In the genomic region with DNA sequence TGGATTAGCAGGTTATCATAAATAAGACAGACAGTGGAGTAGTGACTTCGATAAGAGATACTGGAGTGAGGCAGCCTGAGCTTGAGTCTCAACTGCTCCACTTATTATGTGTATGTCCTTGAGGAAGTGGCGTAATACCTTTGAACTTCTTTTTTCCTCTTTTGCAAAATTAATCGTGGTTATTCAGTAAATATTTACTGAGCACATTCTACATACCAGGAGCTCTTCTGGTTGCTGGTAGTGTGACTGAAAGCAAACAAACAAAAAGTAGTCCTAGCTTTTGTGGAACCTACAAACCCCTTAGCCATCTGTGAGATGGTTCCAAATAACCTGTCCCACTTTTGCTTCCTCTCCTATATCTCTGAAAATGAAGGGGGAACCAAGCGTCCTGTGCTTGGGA, we compare ENCODE assay signal across 31 cellular contexts.
"Had no signal": no experiment of that assay in that cellular context is flagged by ENCODE, and none has a peak within 500 bp of the region (broad histone marks: within the 10 kb centered on the region; RNA-seq: fewer than 3 reads in every experiment).

No MANE protein-coding gene starts in this region.

- H3K4me1 ChIP-seq: adrenal gland, ascending aorta, body of pancreas, breast epithelium had no signal

- DNase-seq: activated effector memory CD4-positive, alpha-beta T cell treated with anti-CD3 and anti-CD28 coated beads, Interleukin-2, amount 50 U/mL, for 16 hours; activated effector memory CD4-positive, alpha-beta T cell treated with Interleukin-2 at 50 U/mL for 16 hours; activated gamma-delta T cell; activated gamma-delta T cell treated with Interleukin-2 at 50 U/mL for 16 hours; activated naive CD4-positive, alpha-beta T cell; activated naive CD4-positive, alpha-beta T cell treated with anti-CD3 and anti-CD28 coated beads for 36 hours; activated naive CD4-positive, alpha-beta T cell treated with anti-CD3 and anti-CD28 coated beads, Interleukin-2, amount 10 ng/mL, durations not matched to agents 7 days and 5 days; activated naive CD4-positive, alpha-beta T cell treated with anti-CD3 and anti-CD28 coated beads, Interleukin-2, amount 50 U/mL, for 16 hours; activated naive CD4-positive, alpha-beta T cell treated with Interleukin-2 at 50 U/mL for 16 hours; activated naive CD8-positive, alpha-beta T cell treated with anti-CD3 and anti-CD28 coated beads for 36 hours; activated naive CD8-positive, alpha-beta T cell treated with anti-CD3 and anti-CD28 coated beads, Interleukin-2, amount 10 ng/mL, durations not matched to agents 7 days and 5 days; activated naive CD8-positive, alpha-beta T cell treated with anti-CD3 and anti-CD28 coated beads, Interleukin-2, amount 50 U/mL, for 24 hours; activated T-cell treated with anti-CD3 and anti-CD28 coated beads, Interleukin-2, amount 50 U/mL, for 24 hours; activated T-cell treated with anti-CD3 and anti-CD28 coated beads, Interleukin-2, amount 50 U/mL, for 4 hours; activated T-cell treated with anti-CD3 and anti-CD28 coated beads, Interleukin-2, amount 50 U/mL, for 48 hours; activated T-cell treated with anti-CD3 and anti-CD28 coated beads, Interleukin-2, amount 50 U/mL, for 72 hours; adrenal gland; amniotic stem cell; amygdala; anterior cingulate cortex; aorta; body of pancreas; brain microvascular endothelial cell; central memory CD4-positive, alpha-beta T cell had no signal

- FAIRE-seq: astrocyte, bronchial epithelial cell had no signal

- H3K27me3 ChIP-seq: ascending aorta, body of pancreas, brain microvascular endothelial cell, cardiac muscle cell had no signal

- H3K36me3 ChIP-seq: adrenal gland, ascending aorta, brain microvascular endothelial cell, breast epithelium, cardiac muscle cell had no signal

- H3K4me3 ChIP-seq: adrenal gland, ascending aorta, body of pancreas, breast epithelium, cardiac muscle cell had no signal

- ATAC-seq: activated naive CD4-positive, alpha-beta T cell treated with anti-CD3 and anti-CD28 coated beads, Interleukin-2, amount 50 U/mL, for 72 hours; activated naive CD8-positive, alpha-beta T cell treated with anti-CD3 and anti-CD28 coated beads, Interleukin-2, amount 50 U/mL, for 24 hours; activated T-cell treated with anti-CD3 and anti-CD28 coated beads, Interleukin-2, amount 50 U/mL, for 4 hours; activated T-cell treated with anti-CD3 and anti-CD28 coated beads, Interleukin-2, amount 50 U/mL, for 72 hours; activated T-helper 17 cell treated with anti-CD3 and anti-CD28 coated beads, Interleukin-2, amount 50 U/mL, for 72 hours; body of pancreas had no signal

- H3K9me3 ChIP-seq: adrenal gland, ascending aorta, body of pancreas, breast epithelium had no signal

- H3K27ac ChIP-seq: adrenal gland, ascending aorta, body of pancreas, brain microvascular endothelial cell, breast epithelium, cardiac muscle cell had no signal
